In the genomic region with DNA sequence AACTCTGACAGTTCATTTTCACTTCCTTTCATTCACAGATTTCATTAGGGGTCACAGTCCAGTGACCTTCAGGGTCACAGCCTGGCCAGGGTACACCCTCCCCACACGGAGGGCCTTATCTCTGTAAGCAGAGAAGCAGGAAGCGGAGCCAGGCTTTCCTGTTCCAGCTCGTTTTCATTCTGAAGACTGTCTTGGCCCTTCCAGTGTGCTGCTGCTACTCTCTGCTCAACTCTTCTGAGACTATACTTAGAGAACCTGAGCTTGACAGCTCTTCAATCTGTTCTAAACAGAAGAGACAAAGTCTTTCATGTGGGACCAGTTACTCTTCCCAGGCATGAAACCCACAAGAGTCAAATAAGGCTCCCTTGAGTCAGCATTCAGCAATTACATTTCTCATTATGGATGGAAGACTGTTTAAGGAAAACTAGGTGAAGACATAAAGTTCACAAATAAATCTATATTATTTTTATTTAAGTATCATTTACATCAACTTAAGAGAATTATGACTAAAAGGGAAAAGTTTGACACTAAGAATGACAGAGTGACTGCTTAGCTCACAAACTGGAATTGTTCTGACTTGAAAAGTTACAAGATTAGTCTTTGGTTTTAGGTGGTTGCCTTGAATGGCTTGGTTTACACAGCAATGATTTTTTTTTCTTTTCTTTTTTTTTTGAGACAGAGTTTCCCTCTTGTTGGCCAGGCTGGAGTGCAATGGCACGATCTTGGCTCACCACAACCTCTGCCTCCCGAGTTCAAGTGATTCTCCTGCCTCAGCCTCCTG, we compare ENCODE assay signal across 13 cellular contexts. TPM values are rescaled to one million over a fixed set of nuclear protein-coding genes. Genes with fewer than 3 reads are reported as not detected.
A peak's percentile ranks its signal among the peaks of the same experiment; 100 is the strongest.
DNase-seq lines count a peak whose midpoint lies in the region; ATAC-seq, FAIRE-seq and TF ChIP-seq lines count a peak whose summit lies in the region.
"Had no signal": no experiment of that assay in that cellular context is flagged by ENCODE, and none has a peak within 500 bp of the region (broad histone marks: within the 10 kb centered on the region; RNA-seq: fewer than 3 reads in every experiment).

No MANE protein-coding gene starts in this region.

- peak overlapping the region; percentile 63 to 88 (median 84) for H3K27ac Mint-ChIP-seq in naive B cell

- POLR2A ChIA-PET in K562 (lab: Yijun Ruan, JAX), result interaction anchor here (0.6 to 1.8 kb wide), 5 partner anchors 9 to 175 kb away, joined by 3 to 4 read pairs (median 3); no protein-coding TSS in a partner anchor

- H3K9me3 Mint-ChIP-seq in naive B cell, result no peaks in the 10 kb centered on the region

- H3K27me3 ChIP-seq in GM06990 (replicated peaks; ENCODE audit: control insufficient read depth, insufficient read depth, low read length) (no peaks in the 10 kb centered on the region; the same call in 1 of the 2 replicates), K562 (ENCODE audit: control insufficient read depth in 2 of 2, insufficient read depth in 2 of 2, low read length in 2 of 2) (peaks cover 11 to 20% of the 10 kb centered on the region in 2 experiments)

- peak; percentile 98 for ATAC-seq in K562
- ATAC-seq in naive B cell (ENCODE audit: low read depth in 2 of 2), result peak; percentile 71 to 75
- ATAC-seq in GM21390 (IDR thresholded peaks at IDR 0.05; ENCODE audit: unreplicated experiment), result no peak
- ATAC-seq in HG02798 (IDR thresholded peaks at IDR 0.05; ENCODE audit: poor library complexity, unreplicated experiment), result no peak

- H3K4me3 ChIP-seq in GM06990 (replicated peaks; ENCODE audit: low read depth, low read length), result no peak overlapping the region
- no peak overlapping the region for H3K4me3 ChIP-seq in Jurkat, Clone E6-1 (ENCODE audit: low read length)
- H3K4me3 ChIP-seq in K562, result no peak overlapping the region

- H3K9me1 ChIP-seq in K562 (ENCODE audit: control insufficient read depth, insufficient read depth, low read length), result no peaks in the 10 kb centered on the region

- peaks cover 0 to 4% of the 10 kb centered on the region in 2 donors for H3K36me3 Mint-ChIP-seq in naive B cell

- 33% methylated on average over 5 of the region's 5 CpGs for WGBS in K562 (ENCODE audit: insufficient coverage, low coverage, missing lambda C conversion rate)

- H3K27ac ChIP-seq in K562 (ENCODE audit: extremely low read depth, low read depth, low read length), result peak overlapping the region; percentile 71; the same call in 2 of the 3 replicates
- H3K27ac ChIP-seq: RWPE1 had no signal

- DNase-seq in GM06990 (ENCODE audit: extremely low read depth, insufficient read length), result peak; percentile 49
- DNase-seq in Jurkat, Clone E6-1 (ENCODE audit: low read depth, low spot score), result peak; percentile 88
- peak; percentile 71 to 90 (median 82) for DNase-seq in K562 (ENCODE audit: extremely low read depth in 1 of 4, low spot score in 3 of 4)
- peak; percentile 49 for DNase-seq in naive B cell
- DNase-seq in NCI-H2081 (lab: John Stamatoyannopoulos, UW), result no peak
- DNase-seq in NCI-H1417 (lab: John Stamatoyannopoulos, UW), result no peak
- DNase-seq: foreskin melanocyte; GOT3; stimulated activated naive CD4-positive, alpha-beta T cell treated with Interleukin-2 at 50 U/mL for 16 hours had no signal

- TF ChIP-seq CTCF in GM06990 (IDR thresholded peaks at IDR 0.05; ENCODE audit: insufficient read depth, low read length, poor library complexity, severe bottlenecking) (no peak), K562 (IDR thresholded peaks at IDR 0.05 in 2 of 3, conservative IDR thresholded peaks at IDR 0.05 in 1 of 3; ENCODE audit: insufficient read depth in 2 of 3, low read depth in 1 of 3, low read length in 3 of 3) (no peak)

- H3K4me1 ChIP-seq in K562 (replicated peaks in 1 of 2; ENCODE audit: control insufficient read depth in 2 of 2, insufficient read depth in 2 of 2, low read length in 2 of 2), result peaks cover 11 to 18% of the 10 kb centered on the region in 2 experiments
- H3K4me1 ChIP-seq: parathyroid adenoma had no signal

- no peak overlapping the region for H3K4me2 ChIP-seq in K562 (ENCODE audit: insufficient read depth, low read length)

- no peak overlapping the region; a peak in 1 of 4 replicates for H3K9ac ChIP-seq in K562 (ENCODE audit: insufficient read depth in 1 of 2, low read depth in 2 of 2, low read length in 2 of 2)
- H3K9ac ChIP-seq: parathyroid adenoma had no signal

- no peak for TF ChIP-seq POLR2A in K562 (conservative IDR thresholded peaks at IDR 0.05)

- CTCF ChIA-PET in K562 (lab: Yijun Ruan, JAX; ENCODE audit: low intra/inter-chr PET ratio), result interaction anchor here (0.6 to 0.7 kb wide), 2 partner anchors 8 to 1141 kb away, joined by 3 to 6 read pairs; no protein-coding TSS in a partner anchor

- H3K9me3 ChIP-seq in K562 (replicated peaks; ENCODE audit: control insufficient read depth, insufficient read depth, low read depth, low read length), result no peaks in the 10 kb centered on the region

- in situ Hi-C loops in K562 (cut with MboI), result no loop called here

- H3K27me3 Mint-ChIP-seq in naive B cell, result peaks cover 12 to 19% (median 18%) of the 10 kb centered on the region in 3 donors

- H3K36me3 ChIP-seq in GM06990 (ENCODE audit: control insufficient read depth, insufficient read depth, low read length), result no peaks in the 10 kb centered on the region
- no peaks in the 10 kb centered on the region for H3K36me3 ChIP-seq in K562 (ENCODE audit: control insufficient read depth, insufficient read depth, low read length)

- H3K4me3 Mint-ChIP-seq in naive B cell, result peak overlapping the region; percentile 68 to 84 (median 70)

- TF ChIP-seq EP300 in K562 (IDR thresholded peaks at IDR 0.05; ENCODE audit: low read length), result peak; percentile 84

- TF ChIP-seq RAD21 in K562 (CRISPR knock-in tag; conservative IDR thresholded peaks at IDR 0.05 in 1 of 2, IDR thresholded peaks at IDR 0.05 in 1 of 2), result 0 out of 4 replicates have a peak, but pooled peaks of 1 of the 2 experiments have one; percentile 14

- H3K4me1 Mint-ChIP-seq in naive B cell, result peaks cover 27 to 51% (median 33%) of the 10 kb centered on the region in 3 donors

- intact Hi-C loops in K562 (cut with micrococcal nuclease), result no loop called here

- no peaks in the 10 kb centered on the region for H3K79me2 ChIP-seq in K562 (ENCODE audit: control insufficient read depth, insufficient read depth, low read length)
- H3K79me2 ChIP-seq: parathyroid adenoma had no signal

- H2AFZ ChIP-seq in K562 (ENCODE audit: low read depth, low read length), result peak overlapping the region; percentile 49; the same call in 1 of the 2 replicates
- H2AFZ ChIP-seq: parathyroid adenoma had no signal

- H4K20me1 ChIP-seq in K562 (replicated peaks; ENCODE audit: control insufficient read depth, insufficient read depth, low read length), result no peaks in the 10 kb centered on the region

- peak; percentile 97 for FAIRE-seq in K562 (lab: Jason Lieb, UNC)

- no TSS peak for BruUV-seq in K562 (replicated peaks; lab: Mats Ljungman, UMichigan)

RNA-seq across cellular contexts. Expression of gene TDRD10, which starts 4.8 kb away (rescaled TPM):
- polyA plus RNA-seq in Jurkat, Clone E6-1 (2012; ENCODE audit: insufficient read depth, insufficient read length), result not detected
- not detected in 2 replicates for total RNA-seq in K562 (2011; cell fraction: chromatin; rRNA removed; ENCODE audit: low replicate concordance)
- total RNA-seq in K562 (2011; cell fraction: nucleolus; rRNA removed), result not detected in 2 replicates
- total RNA-seq in K562 (2011; cell fraction: nucleoplasm; rRNA removed), result not detected in 2 replicates
- total RNA-seq in K562 (2014; rRNA removed), result not detected in 2 replicates
- not detected in 2 replicates for total RNA-seq in K562 (2014; rRNA removed; fragmentation: Illumina TruSeq; extraction: Trizol)
- not detected in 2 replicates for total RNA-seq in K562 (2015; rRNA removed; fragmentation: Illumina TruSeq; extraction: Trizol)
- not detected in 2 replicates for total RNA-seq in K562 (2021)
- not detected in 2 replicates for polyA plus RNA-seq in K562 (2011; rRNA removed)
- not detected in 2 replicates for polyA plus RNA-seq in K562 (2011; cell fraction: cytosol; rRNA removed)
- polyA plus RNA-seq in K562 (2011; cell fraction: nucleus; rRNA removed), result not detected in 2 replicates
- polyA plus RNA-seq in K562 (2012), result not detected in 2 replicates
- polyA plus RNA-seq in K562 (2014; fragmentation: Illumina TruSeq; extraction: Trizol), result not detected in 2 replicates
- polyA plus RNA-seq in K562 (2014; fragmentation: Nextera tagmentation; extraction: Ambion mirVana), result not detected
- not detected in 2 replicates for polyA plus RNA-seq in K562 (2014; rRNA removed)
- polyA minus RNA-seq in K562 (2011; rRNA and poly(A)+ RNA removed), result not detected in 2 replicates
- polyA minus RNA-seq in K562 (2011; cell fraction: cytosol; rRNA and poly(A)+ RNA removed), result not detected in 2 replicates
- polyA minus RNA-seq in K562 (2011; cell fraction: nucleus; rRNA and poly(A)+ RNA removed), result not detected in 2 replicates
- not detected for polyA plus RNA-seq in naive B cell (ENCODE audit: low read depth in 6 of 6)

RNA-seq across cellular contexts. Expression of gene SHE, which starts 5.0 kb away (rescaled TPM):
- not detected for polyA plus RNA-seq in Jurkat, Clone E6-1 (2012; ENCODE audit: insufficient read depth, insufficient read length)
- not detected in 2 replicates for total RNA-seq in K562 (2011; cell fraction: chromatin; rRNA removed; ENCODE audit: low replicate concordance)
- total RNA-seq in K562 (2011; cell fraction: nucleolus; rRNA removed), result not detected in 2 replicates
- not detected in 2 replicates for total RNA-seq in K562 (2011; cell fraction: nucleoplasm; rRNA removed)
- 0.04 and 0.05 TPM in 2 replicates for total RNA-seq in K562 (2014; rRNA removed)
- total RNA-seq in K562 (2014; rRNA removed; fragmentation: Illumina TruSeq; extraction: Trizol), result not detected in 2 replicates
- not detected in 2 replicates for total RNA-seq in K562 (2015; rRNA removed; fragmentation: Illumina TruSeq; extraction: Trizol)
- not detected in 2 replicates for total RNA-seq in K562 (2021)
- not detected in 2 replicates for polyA plus RNA-seq in K562 (2011; rRNA removed)
- not detected in 2 replicates for polyA plus RNA-seq in K562 (2011; cell fraction: cytosol; rRNA removed)
- not detected in 2 replicates for polyA plus RNA-seq in K562 (2011; cell fraction: nucleus; rRNA removed)
- 0.06 TPM in 1 of 2 replicates, not detected in the other for polyA plus RNA-seq in K562 (2012)
- polyA plus RNA-seq in K562 (2014; fragmentation: Illumina TruSeq; extraction: Trizol), result not detected in 2 replicates
- polyA plus RNA-seq in K562 (2014; fragmentation: Nextera tagmentation; extraction: Ambion mirVana), result not detected
- polyA plus RNA-seq in K562 (2014; rRNA removed), result 0.01 TPM in 1 of 2 replicates, not detected in the other
- polyA minus RNA-seq in K562 (2011; rRNA and poly(A)+ RNA removed), result not detected in 2 replicates
- not detected in 2 replicates for polyA minus RNA-seq in K562 (2011; cell fraction: cytosol; rRNA and poly(A)+ RNA removed)
- not detected in 2 replicates for polyA minus RNA-seq in K562 (2011; cell fraction: nucleus; rRNA and poly(A)+ RNA removed)
- not detected for polyA plus RNA-seq in naive B cell (ENCODE audit: low read depth in 6 of 6)

Comparison
In these comparisons a context has a peak if more than half of its experiments do, and no peak if none do; other contexts are left out.
1. DNase-seq: peak in GM06990 (single experiment), Jurkat, Clone E6-1 (single experiment), K562 (4 of 4) and naive B cell (single experiment); none in NCI-H2081 (0 of 2) and NCI-H1417 (0 of 3).
2. ATAC-seq: peak in K562 (single experiment) and naive B cell (2 of 2); none in GM21390 (single experiment) and HG02798 (single experiment).